ENCODE assay signal across 2 cellular contexts in the genomic region with DNA sequence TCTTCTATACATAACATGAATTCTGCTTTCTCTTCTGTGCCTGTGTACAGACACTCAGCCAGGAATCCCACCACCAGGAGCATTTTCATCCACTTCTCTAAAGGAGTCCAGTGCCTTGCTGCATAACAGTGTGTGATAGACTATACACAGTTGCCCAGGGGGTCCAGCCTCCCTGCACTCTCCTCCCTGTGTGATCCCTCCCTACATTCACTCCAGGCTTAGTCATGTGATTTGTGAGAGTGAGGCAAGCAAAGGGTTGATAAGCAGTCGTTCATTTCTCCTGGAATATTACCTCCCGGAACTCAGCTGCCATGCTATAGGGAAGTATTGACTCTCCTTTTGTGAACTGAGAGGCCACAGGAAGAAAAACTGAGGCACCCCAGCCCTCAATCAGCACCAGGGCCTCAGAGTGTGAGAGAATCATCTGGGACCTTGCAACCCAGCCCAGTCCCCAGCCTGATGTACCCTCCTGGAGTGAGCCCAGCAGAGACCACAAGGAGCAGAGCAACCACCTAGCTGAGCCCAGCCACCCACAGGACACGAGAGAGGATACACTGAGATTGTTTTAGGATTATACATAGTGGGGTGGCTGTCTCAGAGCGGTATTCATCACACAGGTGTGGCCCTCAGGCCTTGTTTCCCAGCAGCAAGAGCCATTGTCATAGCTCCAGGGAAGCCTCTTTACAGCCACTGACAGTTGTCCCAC.
A peak's percentile ranks its signal among the peaks of the same experiment; 100 is the strongest.
TF ChIP-seq lines count a peak whose summit lies in the region.

No MANE protein-coding gene starts in this region.

TF ChIP-seq in HCT116, 20 proteins besides CTCF, POLR2A, EP300 and RAD21:
- TF ChIP-seq CEBPB (IDR thresholded peaks at IDR 0.05; ENCODE audit: low read depth) (no peak), EGR1 (IDR thresholded peaks at IDR 0.05; ENCODE audit: low read depth) (no peak), EZH2phosphoT487 (IDR thresholded peaks at IDR 0.05; ENCODE audit: borderline replicate concordance) (no peak), EZH2 (IDR thresholded peaks at IDR 0.05) (no peak), ZFX (IDR thresholded peaks at IDR 0.05) (no peak), SIN3A (IDR thresholded peaks at IDR 0.05; ENCODE audit: low read depth) (no peak)
- TF ChIP-seq, protein P1, sequence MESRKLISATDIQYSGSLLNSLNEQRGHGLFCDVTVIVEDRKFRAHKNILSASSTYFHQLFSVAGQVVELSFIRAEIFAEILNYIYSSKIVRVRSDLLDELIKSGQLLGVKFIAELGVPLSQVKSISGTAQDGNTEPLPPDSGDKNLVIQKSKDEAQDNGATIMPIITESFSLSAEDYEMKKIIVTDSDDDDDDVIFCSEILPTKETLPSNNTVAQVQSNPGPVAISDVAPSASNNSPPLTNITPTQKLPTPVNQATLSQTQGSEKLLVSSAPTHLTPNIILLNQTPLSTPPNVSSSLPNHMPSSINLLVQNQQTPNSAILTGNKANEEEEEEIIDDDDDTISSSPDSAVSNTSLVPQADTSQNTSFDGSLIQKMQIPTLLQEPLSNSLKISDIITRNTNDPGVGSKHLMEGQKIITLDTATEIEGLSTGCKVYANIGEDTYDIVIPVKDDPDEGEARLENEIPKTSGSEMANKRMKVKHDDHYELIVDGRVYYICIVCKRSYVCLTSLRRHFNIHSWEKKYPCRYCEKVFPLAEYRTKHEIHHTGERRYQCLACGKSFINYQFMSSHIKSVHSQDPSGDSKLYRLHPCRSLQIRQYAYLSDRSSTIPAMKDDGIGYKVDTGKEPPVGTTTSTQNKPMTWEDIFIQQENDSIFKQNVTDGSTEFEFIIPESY (IDR thresholded peaks at IDR 0.05; ENCODE audit: extremely low read depth, insufficient replicate concordance, low read length), result no peak

TF ChIP-seq in K562, 482 proteins besides CTCF, POLR2A, EP300 and RAD21:
- TF ChIP-seq TOE1 (IDR thresholded peaks at IDR 0.05; ENCODE audit: borderline replicate concordance) (peak; percentile 75; the same call in 1 of the 2 replicates), TOE1 (CRISPR knock-in tag; IDR thresholded peaks at IDR 0.05; ENCODE audit: borderline replicate concordance, low read depth) (no peak), ZNF766 (CRISPR knock-in tag; conservative IDR thresholded peaks at IDR 0.05) (0 out of 2 replicates have a peak, but pooled peaks have one; percentile 33), EGR1 (conservative IDR thresholded peaks at IDR 0.05) (no peak), CEBPB (tag; IDR thresholded peaks at IDR 0.05) (peak; percentile 47; the same call in 1 of the 2 replicates), BRD4 (IDR thresholded peaks at IDR 0.05) (no peak), JUND (IDR thresholded peaks at IDR 0.05; ENCODE audit: borderline replicate concordance, low read depth, low read length) (0 out of 2 replicates have a peak, but pooled peaks have one; percentile 19), JUND (tag; IDR thresholded peaks at IDR 0.05; ENCODE audit: borderline replicate concordance, low read depth, low read length) (no peak), TEAD1 (CRISPR knock-in tag; IDR thresholded peaks at IDR 0.05) (no peak), ZFP36 (IDR thresholded peaks at IDR 0.05; ENCODE audit: low read depth, low read length, partially characterized antibody) (no peak), RAD51 (IDR thresholded peaks at IDR 0.05; ENCODE audit: borderline replicate concordance, low read depth) (0 out of 2 replicates have a peak, but pooled peaks have one; percentile 44), SRF (CRISPR knock-in tag; IDR thresholded peaks at IDR 0.05) (peak in 1 of 2 experiments; percentile 70; a peak in 1 of 4 replicates), KLF1 (tag; IDR thresholded peaks at IDR 0.05) (0 out of 2 replicates have a peak, but pooled peaks have one; percentile 21), ZFP1 (CRISPR knock-in tag; IDR thresholded peaks at IDR 0.05) (no peak), FIP1L1 (IDR thresholded peaks at IDR 0.05; ENCODE audit: low read depth, low read length, poor library complexity, severe bottlenecking) (no peak), ZNF143 (CRISPR knock-in tag; IDR thresholded peaks at IDR 0.05) (no peak), ETV5 (CRISPR knock-in tag; IDR thresholded peaks at IDR 0.05; ENCODE audit: low read depth) (0 out of 2 replicates have a peak, but pooled peaks have one; percentile 24)
- TF ChIP-seq, protein P2, sequence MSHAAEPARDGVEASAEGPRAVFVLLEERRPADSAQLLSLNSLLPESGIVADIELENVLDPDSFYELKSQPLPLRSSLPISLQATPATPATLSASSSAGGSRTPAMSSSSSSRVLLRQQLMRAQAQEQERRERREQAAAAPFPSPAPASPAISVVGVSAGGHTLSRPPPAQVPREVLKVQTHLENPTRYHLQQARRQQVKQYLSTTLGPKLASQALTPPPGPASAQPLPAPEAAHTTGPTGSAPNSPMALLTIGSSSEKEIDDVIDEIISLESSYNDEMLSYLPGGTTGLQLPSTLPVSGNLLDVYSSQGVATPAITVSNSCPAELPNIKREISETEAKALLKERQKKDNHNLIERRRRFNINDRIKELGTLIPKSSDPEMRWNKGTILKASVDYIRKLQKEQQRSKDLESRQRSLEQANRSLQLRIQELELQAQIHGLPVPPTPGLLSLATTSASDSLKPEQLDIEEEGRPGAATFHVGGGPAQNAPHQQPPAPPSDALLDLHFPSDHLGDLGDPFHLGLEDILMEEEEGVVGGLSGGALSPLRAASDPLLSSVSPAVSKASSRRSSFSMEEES (CRISPR knock-in tag; IDR thresholded peaks at IDR 0.05), result peak; percentile 91
- TF ChIP-seq, protein P3, sequence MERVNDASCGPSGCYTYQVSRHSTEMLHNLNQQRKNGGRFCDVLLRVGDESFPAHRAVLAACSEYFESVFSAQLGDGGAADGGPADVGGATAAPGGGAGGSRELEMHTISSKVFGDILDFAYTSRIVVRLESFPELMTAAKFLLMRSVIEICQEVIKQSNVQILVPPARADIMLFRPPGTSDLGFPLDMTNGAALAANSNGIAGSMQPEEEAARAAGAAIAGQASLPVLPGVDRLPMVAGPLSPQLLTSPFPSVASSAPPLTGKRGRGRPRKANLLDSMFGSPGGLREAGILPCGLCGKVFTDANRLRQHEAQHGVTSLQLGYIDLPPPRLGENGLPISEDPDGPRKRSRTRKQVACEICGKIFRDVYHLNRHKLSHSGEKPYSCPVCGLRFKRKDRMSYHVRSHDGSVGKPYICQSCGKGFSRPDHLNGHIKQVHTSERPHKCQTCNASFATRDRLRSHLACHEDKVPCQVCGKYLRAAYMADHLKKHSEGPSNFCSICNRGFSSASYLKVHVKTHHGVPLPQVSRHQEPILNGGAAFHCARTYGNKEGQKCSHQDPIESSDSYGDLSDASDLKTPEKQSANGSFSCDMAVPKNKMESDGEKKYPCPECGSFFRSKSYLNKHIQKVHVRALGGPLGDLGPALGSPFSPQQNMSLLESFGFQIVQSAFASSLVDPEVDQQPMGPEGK (CRISPR knock-in tag; IDR thresholded peaks at IDR 0.05; ENCODE audit: borderline replicate concordance), result no peak
- TF ChIP-seq, protein P4, sequence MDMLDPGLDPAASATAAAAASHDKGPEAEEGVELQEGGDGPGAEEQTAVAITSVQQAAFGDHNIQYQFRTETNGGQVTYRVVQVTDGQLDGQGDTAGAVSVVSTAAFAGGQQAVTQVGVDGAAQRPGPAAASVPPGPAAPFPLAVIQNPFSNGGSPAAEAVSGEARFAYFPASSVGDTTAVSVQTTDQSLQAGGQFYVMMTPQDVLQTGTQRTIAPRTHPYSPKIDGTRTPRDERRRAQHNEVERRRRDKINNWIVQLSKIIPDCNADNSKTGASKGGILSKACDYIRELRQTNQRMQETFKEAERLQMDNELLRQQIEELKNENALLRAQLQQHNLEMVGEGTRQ (CRISPR knock-in tag; IDR thresholded peaks at IDR 0.05), result 0 out of 2 replicates have a peak, but pooled peaks have one; percentile 26
- TF ChIP-seq, protein P5, sequence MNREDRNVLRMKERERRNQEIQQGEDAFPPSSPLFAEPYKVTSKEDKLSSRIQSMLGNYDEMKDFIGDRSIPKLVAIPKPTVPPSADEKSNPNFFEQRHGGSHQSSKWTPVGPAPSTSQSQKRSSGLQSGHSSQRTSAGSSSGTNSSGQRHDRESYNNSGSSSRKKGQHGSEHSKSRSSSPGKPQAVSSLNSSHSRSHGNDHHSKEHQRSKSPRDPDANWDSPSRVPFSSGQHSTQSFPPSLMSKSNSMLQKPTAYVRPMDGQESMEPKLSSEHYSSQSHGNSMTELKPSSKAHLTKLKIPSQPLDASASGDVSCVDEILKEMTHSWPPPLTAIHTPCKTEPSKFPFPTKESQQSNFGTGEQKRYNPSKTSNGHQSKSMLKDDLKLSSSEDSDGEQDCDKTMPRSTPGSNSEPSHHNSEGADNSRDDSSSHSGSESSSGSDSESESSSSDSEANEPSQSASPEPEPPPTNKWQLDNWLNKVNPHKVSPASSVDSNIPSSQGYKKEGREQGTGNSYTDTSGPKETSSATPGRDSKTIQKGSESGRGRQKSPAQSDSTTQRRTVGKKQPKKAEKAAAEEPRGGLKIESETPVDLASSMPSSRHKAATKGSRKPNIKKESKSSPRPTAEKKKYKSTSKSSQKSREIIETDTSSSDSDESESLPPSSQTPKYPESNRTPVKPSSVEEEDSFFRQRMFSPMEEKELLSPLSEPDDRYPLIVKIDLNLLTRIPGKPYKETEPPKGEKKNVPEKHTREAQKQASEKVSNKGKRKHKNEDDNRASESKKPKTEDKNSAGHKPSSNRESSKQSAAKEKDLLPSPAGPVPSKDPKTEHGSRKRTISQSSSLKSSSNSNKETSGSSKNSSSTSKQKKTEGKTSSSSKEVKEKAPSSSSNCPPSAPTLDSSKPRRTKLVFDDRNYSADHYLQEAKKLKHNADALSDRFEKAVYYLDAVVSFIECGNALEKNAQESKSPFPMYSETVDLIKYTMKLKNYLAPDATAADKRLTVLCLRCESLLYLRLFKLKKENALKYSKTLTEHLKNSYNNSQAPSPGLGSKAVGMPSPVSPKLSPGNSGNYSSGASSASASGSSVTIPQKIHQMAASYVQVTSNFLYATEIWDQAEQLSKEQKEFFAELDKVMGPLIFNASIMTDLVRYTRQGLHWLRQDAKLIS (CRISPR knock-in tag; IDR thresholded peaks at IDR 0.05), result no peak
